Comparison of ENCODE assay signal across 23 cellular contexts in genomic region chr15:101550124-101550523, GRCh38.
"Had no signal": no experiment of that assay in that cellular context is flagged by ENCODE, and none has a peak within 500 bp of the region (broad histone marks: within the 10 kb centered on the region; RNA-seq: fewer than 3 reads in every experiment).

No MANE protein-coding gene starts in this region.

- H3K27me3 ChIP-seq: colonic mucosa, heart left ventricle, hepatocyte had no signal

- H3K4me2 ChIP-seq: hepatocyte had no signal

- H3K9me3 ChIP-seq: colonic mucosa, esophagus muscularis mucosa, esophagus squamous epithelium, gastrocnemius medialis, gastroesophageal sphincter had no signal

- H3K36me3 ChIP-seq: colonic mucosa, esophagus muscularis mucosa, esophagus squamous epithelium, gastrocnemius medialis, gastroesophageal sphincter, heart left ventricle, heart right ventricle had no signal

- ATAC-seq: effector memory CD8-positive, alpha-beta T cell; esophagus mucosa; foreskin keratinocyte; gastrocnemius medialis; gastroesophageal sphincter; heart left ventricle; heart right ventricle had no signal

- H2AFZ ChIP-seq: hepatocyte had no signal

- H3K4me1 ChIP-seq: colonic mucosa, esophagus squamous epithelium, foreskin keratinocyte, gastrocnemius medialis, heart left ventricle, heart right ventricle had no signal

- H3K79me2 ChIP-seq: hepatocyte had no signal

- H3K4me3 ChIP-seq: colonic mucosa, coronary artery, dorsolateral prefrontal cortex, esophagus muscularis mucosa, esophagus squamous epithelium, gastrocnemius medialis, gastroesophageal sphincter, heart left ventricle, heart right ventricle, hepatocyte had no signal

- DNase-seq: colonic mucosa; cortex of kidney; dermis blood vessel endothelial cell; dorsolateral prefrontal cortex; effector CD4-positive, alpha-beta T cell; effector CD8-positive, alpha-beta T cell; effector memory CD4-positive, alpha-beta T cell; effector memory CD8-positive, alpha-beta T cell; erythroblast; esophagus squamous epithelium; foreskin fibroblast; foreskin keratinocyte; foreskin melanocyte; gastrocnemius medialis; glutamatergic neuron; heart left ventricle; heart right ventricle had no signal

- H3K27ac ChIP-seq: colonic mucosa, coronary artery, dorsolateral prefrontal cortex, epithelial cell of prostate, esophagus muscularis mucosa, esophagus squamous epithelium, foreskin keratinocyte, gastrocnemius medialis, gastroesophageal sphincter, heart left ventricle, heart right ventricle, hepatocyte had no signal
